In the genomic region with DNA sequence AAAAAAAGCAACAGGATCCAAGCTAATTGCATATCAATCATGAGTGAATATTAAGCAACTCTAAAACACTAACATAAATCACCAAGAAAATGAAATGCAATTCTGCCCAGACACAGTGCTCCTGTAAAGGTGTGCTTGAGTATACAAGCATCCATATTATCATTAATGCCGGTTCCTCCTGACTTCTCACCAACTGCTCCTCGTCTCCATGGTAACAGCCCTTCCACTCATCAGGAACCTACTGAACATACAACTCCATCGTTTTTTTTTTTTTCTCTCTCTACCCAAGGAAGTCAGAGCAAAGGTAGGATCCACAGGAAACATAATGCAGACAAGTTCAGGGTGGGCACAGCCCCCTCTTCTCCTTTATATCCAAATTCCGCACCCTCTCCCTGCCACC, we compare ENCODE assay signal across 2 cellular contexts.
TF ChIP-seq lines count a peak whose summit lies in the region.

No MANE protein-coding gene starts in this region.

TF ChIP-seq in K562, 482 proteins besides CTCF, POLR2A, EP300 and RAD21:
- TF ChIP-seq RFX1 (IDR thresholded peaks at IDR 0.05) (peak; percentile 74), FOXJ2 (tag; IDR thresholded peaks at IDR 0.05) (no peak)

TF ChIP-seq in HepG2, 621 proteins besides CTCF, POLR2A, EP300 and RAD21:
- TF ChIP-seq PLRG1 (conservative IDR thresholded peaks at IDR 0.05) (no peak), AGO2 (optimal IDR thresholded peaks at IDR 0.05; ENCODE audit: low read depth, low read length) (no peak), ZNF556 (CRISPR knock-in tag; IDR thresholded peaks at IDR 0.05; ENCODE audit: borderline replicate concordance) (no peak), ZNF317 (CRISPR knock-in tag; IDR thresholded peaks at IDR 0.05) (no peak), PRMT3 (CRISPR knock-in tag; IDR thresholded peaks at IDR 0.05; ENCODE audit: borderline replicate concordance, low read depth) (no peak), RBFOX2 (IDR thresholded peaks at IDR 0.05; ENCODE audit: low read depth, low read length) (no peak)
- TF ChIP-seq, protein P1, sequence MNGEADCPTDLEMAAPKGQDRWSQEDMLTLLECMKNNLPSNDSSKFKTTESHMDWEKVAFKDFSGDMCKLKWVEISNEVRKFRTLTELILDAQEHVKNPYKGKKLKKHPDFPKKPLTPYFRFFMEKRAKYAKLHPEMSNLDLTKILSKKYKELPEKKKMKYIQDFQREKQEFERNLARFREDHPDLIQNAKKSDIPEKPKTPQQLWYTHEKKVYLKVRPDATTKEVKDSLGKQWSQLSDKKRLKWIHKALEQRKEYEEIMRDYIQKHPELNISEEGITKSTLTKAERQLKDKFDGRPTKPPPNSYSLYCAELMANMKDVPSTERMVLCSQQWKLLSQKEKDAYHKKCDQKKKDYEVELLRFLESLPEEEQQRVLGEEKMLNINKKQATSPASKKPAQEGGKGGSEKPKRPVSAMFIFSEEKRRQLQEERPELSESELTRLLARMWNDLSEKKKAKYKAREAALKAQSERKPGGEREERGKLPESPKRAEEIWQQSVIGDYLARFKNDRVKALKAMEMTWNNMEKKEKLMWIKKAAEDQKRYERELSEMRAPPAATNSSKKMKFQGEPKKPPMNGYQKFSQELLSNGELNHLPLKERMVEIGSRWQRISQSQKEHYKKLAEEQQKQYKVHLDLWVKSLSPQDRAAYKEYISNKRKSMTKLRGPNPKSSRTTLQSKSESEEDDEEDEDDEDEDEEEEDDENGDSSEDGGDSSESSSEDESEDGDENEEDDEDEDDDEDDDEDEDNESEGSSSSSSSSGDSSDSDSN (CRISPR knock-in tag; IDR thresholded peaks at IDR 0.05), result no peak
- TF ChIP-seq, protein P2, sequence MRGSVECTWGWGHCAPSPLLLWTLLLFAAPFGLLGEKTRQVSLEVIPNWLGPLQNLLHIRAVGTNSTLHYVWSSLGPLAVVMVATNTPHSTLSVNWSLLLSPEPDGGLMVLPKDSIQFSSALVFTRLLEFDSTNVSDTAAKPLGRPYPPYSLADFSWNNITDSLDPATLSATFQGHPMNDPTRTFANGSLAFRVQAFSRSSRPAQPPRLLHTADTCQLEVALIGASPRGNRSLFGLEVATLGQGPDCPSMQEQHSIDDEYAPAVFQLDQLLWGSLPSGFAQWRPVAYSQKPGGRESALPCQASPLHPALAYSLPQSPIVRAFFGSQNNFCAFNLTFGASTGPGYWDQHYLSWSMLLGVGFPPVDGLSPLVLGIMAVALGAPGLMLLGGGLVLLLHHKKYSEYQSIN (CRISPR knock-in tag; IDR thresholded peaks at IDR 0.05; ENCODE audit: borderline replicate concordance), result no peak
